Comparison of ENCODE assay signal across 1 cellular context in the genomic region with DNA sequence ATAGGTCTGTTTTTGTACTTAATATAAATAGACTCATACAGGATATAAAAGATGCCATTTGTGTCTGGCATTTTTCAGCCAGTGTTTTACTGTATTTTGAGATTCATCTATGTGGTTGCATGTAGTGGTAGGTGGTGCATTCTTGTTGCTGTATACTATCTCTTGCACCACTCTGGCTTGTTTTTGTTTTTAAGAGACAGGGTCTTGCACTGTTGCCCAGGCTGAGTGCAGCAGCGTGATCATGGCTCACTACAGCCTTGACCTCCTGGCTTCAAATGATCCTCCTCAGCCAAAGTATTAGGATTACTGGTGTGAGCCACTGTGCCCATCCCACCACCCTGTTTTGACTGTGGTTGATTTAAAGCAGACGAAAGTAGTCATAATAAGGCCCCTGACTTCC.
TF ChIP-seq lines count a peak whose summit lies in the region.

No MANE protein-coding gene starts in this region.

TF ChIP-seq in HCT116, 20 proteins besides CTCF, POLR2A, EP300 and RAD21:
- no peak for TF ChIP-seq SIN3A (IDR thresholded peaks at IDR 0.05; ENCODE audit: low read depth)
- TF ChIP-seq TCF7L2 (IDR thresholded peaks at IDR 0.05; ENCODE audit: borderline replicate concordance, extremely low read depth, insufficient read depth, insufficient read length) = no peak
- TF ChIP-seq, protein P1, sequence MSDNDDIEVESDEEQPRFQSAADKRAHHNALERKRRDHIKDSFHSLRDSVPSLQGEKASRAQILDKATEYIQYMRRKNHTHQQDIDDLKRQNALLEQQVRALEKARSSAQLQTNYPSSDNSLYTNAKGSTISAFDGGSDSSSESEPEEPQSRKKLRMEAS (IDR thresholded peaks at IDR 0.05) = no peak
- TF ChIP-seq ATF3 (IDR thresholded peaks at IDR 0.05) = no peak
TF ChIP-seq in HCT116: peak in this region for 0.
